Comparison of ENCODE assay signal across 11 cellular contexts in the genomic region with DNA sequence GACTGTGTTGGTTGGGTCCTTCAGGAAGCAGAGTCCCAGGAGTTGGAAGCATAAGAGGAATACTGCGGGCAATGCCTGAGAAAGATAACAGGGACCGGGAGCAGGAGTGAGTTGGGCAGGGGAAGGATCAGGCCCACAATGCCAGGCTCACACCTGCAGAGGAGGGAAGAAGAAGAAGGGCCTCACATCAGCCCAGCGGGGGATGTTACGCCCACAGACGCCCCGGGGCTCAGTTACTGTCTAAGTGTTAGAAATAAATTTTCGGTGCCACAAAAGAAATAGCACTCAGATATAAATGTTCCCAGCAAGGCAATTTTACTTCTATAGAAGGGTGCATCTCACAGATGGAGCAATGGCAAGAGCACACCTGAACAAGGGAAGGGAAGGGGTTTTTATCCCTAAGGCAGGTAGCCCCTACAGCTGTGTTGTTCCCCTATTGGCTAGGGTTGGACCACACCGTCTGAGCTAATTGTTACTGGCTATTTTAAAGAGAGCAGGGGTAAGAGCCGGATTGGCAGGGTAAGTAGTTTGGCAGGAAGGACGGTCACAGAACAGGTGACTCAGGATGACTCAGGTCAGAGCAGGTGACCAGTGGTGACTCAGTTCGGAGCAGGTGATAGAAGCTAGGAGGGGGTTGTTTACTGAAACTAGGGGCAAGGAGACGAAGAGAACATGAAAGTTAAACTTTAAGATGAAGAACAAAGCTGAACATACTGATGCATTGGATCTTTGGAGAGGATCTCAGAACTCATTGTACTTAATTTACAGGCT. TPM values are rescaled to one million over a fixed set of nuclear protein-coding genes. Genes with fewer than 3 reads are reported as not detected.
DNase-seq lines count a peak whose midpoint lies in the region; ATAC-seq and TF ChIP-seq lines count a peak whose summit lies in the region.
"Had no signal": no experiment of that assay in that cellular context is flagged by ENCODE, and none has a peak within 500 bp of the region (broad histone marks: within the 10 kb centered on the region; RNA-seq: fewer than 3 reads in every experiment).

A gene (plus strand): TSS at position 602 of the 771 bp plus-strand sequence. CDS start 2,787 bp downstream, outside the sequence.

- H3K9me3 Mint-ChIP-seq in activated CD4-positive, alpha-beta memory T cell treated with anti-CD3 and anti-CD28 coated beads, Interleukin-2, amount 10 ng/mL, durations not matched to agents 7 days and 5 days, result peaks cover 17% of the 10 kb centered on the region

- H3K9me3 ChIP-seq in SJCRH30 (replicated peaks) (no peaks in the 10 kb centered on the region), colonic mucosa (no peaks in the 10 kb centered on the region)
- H3K9me3 ChIP-seq: thyroid gland had no signal

- H3K36me3 ChIP-seq in SJCRH30 (no peaks in the 10 kb centered on the region), colonic mucosa (no peaks in the 10 kb centered on the region)
- H3K36me3 ChIP-seq: thyroid gland had no signal

- H3K27ac ChIP-seq in SJCRH30 (no peak within 1 kb of the TSS), colonic mucosa (no peak within 1 kb of the TSS)
- H3K27ac ChIP-seq: KMS-11 had no signal

- no peaks in the 10 kb centered on the region; the same call in 1 of the 2 replicates for H3K27me3 ChIP-seq in SJCRH30
- H3K27me3 ChIP-seq in colonic mucosa, result no peaks in the 10 kb centered on the region
- H3K27me3 ChIP-seq: thyroid gland had no signal

- CTCF ChIA-PET in activated CD4-positive, alpha-beta memory T cell treated with anti-CD3 and anti-CD28 coated beads, Interleukin-2, amount 10 ng/mL, durations not matched to agents 7 days and 5 days (lab: Charles Lee), result interaction anchor here (1.1 to 2.3 kb wide), 9 partner anchors 9 to 92 kb away, joined by 3 to 13 read pairs (median 5); a partner anchor contains a TSS

- intact Hi-C loops in T-helper 1 cell treated with Interleukin-12 subunit alpha and Interleukin-12 subunit beta and Interleukin-4 antibody, amounts not matched to agents 30 ng/mL and 1 ng/mL, for 36 hours (cut with micrococcal nuclease), result no loop called here
- intact Hi-C loops in left cardiac atrium (cut with DNase I) (no loop called here), sciatic nerve (cut with DNase I) (no loop called here), colonic mucosa (cut with DNase I) (no loop called here)

- no peaks in the 10 kb centered on the region for H3K4me1 ChIP-seq in SJCRH30
- no peaks in the 10 kb centered on the region for H3K4me1 ChIP-seq in colonic mucosa
- H3K4me1 ChIP-seq: thyroid gland had no signal

- no peak for DNase-seq in T-helper 1 cell
- DNase-seq in activated CD4-positive, alpha-beta memory T cell treated with anti-CD3 and anti-CD28 coated beads, Interleukin-2, amount 10 ng/mL, durations not matched to agents 7 days and 5 days, result no peak
- DNase-seq in left cardiac atrium, result no peak
- no peak for DNase-seq in sciatic nerve (ENCODE audit: low spot score)
- DNase-seq in activated CD8-positive, alpha-beta memory T cell treated with anti-CD3 and anti-CD28 coated beads, Interleukin-2, amount 50 U/mL, for 4 hours, result no peak
- DNase-seq in SJCRH30, result no peak
- DNase-seq in colonic mucosa, result no peak
- DNase-seq: NCI-H2029 treated with DMSO at 0.1 percent for 48 hours, thyroid gland had no signal

- peaks cover 51% of the 10 kb centered on the region for H3K4me1 Mint-ChIP-seq in activated CD4-positive, alpha-beta memory T cell treated with anti-CD3 and anti-CD28 coated beads, Interleukin-2, amount 10 ng/mL, durations not matched to agents 7 days and 5 days

- POLR2A ChIA-PET in activated CD4-positive, alpha-beta memory T cell treated with anti-CD3 and anti-CD28 coated beads, Interleukin-2, amount 10 ng/mL, durations not matched to agents 7 days and 5 days (lab: Charles Lee), result interaction anchor here (0.8 to 1.6 kb wide), 3 partner anchors 21 to 28 kb away, joined by 3 to 4 read pairs (median 3); no protein-coding TSS in a partner anchor

- H3K4me3 ChIP-seq in SJCRH30 (no peak within 1 kb of the TSS), colonic mucosa (no peak within 1 kb of the TSS)
- H3K4me3 ChIP-seq: thyroid gland had no signal

- H3K4me3 Mint-ChIP-seq in activated CD4-positive, alpha-beta memory T cell treated with anti-CD3 and anti-CD28 coated beads, Interleukin-2, amount 10 ng/mL, durations not matched to agents 7 days and 5 days, result no peak within 1 kb of the TSS

- no peak within 1 kb of the TSS for H3K27ac Mint-ChIP-seq in activated CD4-positive, alpha-beta memory T cell treated with anti-CD3 and anti-CD28 coated beads, Interleukin-2, amount 10 ng/mL, durations not matched to agents 7 days and 5 days

- peaks cover 15% of the 10 kb centered on the region for H3K36me3 Mint-ChIP-seq in activated CD4-positive, alpha-beta memory T cell treated with anti-CD3 and anti-CD28 coated beads, Interleukin-2, amount 10 ng/mL, durations not matched to agents 7 days and 5 days (ENCODE audit: low read depth)

- ATAC-seq in left cardiac atrium, result no peak
- no peak for ATAC-seq in sciatic nerve

- H3K9ac ChIP-seq in colonic mucosa (ENCODE audit: low read depth in 2 of 2, low read length in 2 of 2), result no peak within 1 kb of the TSS
- H3K9ac ChIP-seq: KMS-11 had no signal

- H3K27me3 Mint-ChIP-seq in activated CD4-positive, alpha-beta memory T cell treated with anti-CD3 and anti-CD28 coated beads, Interleukin-2, amount 10 ng/mL, durations not matched to agents 7 days and 5 days, result peaks cover 20% of the 10 kb centered on the region

- TF ChIP-seq CTCF in colonic mucosa (IDR thresholded peaks at IDR 0.05), result no peak

RNA-seq across cellular contexts. Expression of the gene that starts here (rescaled TPM):
- total RNA-seq in T-helper 1 cell treated with Interleukin-12 subunit alpha and Interleukin-12 subunit beta and Interleukin-4 antibody, amounts not matched to agents 30 ng/mL and 1 ng/mL, for 36 hours, result 10.5 and 12.1 TPM in 2 replicates
- 10 to 100 TPM; 27.7 to 30.2 TPM for total RNA-seq in activated CD4-positive, alpha-beta memory T cell treated with anti-CD3 and anti-CD28 coated beads, Interleukin-2, amount 10 ng/mL, durations not matched to agents 7 days and 5 days
- total RNA-seq in left cardiac atrium (10 to 100 TPM; 13.1 to 63.9 TPM), sciatic nerve (26.6 TPM), colonic mucosa (1 to 10 TPM; 4.0 to 4.2 TPM)
- 0.05 and 0.20 TPM in 2 replicates for total RNA-seq in SJCRH30 (2014; rRNA removed; shearing (Covaris generic))
